Comparison of ENCODE assay signal across 27 cellular contexts in the genomic region with DNA sequence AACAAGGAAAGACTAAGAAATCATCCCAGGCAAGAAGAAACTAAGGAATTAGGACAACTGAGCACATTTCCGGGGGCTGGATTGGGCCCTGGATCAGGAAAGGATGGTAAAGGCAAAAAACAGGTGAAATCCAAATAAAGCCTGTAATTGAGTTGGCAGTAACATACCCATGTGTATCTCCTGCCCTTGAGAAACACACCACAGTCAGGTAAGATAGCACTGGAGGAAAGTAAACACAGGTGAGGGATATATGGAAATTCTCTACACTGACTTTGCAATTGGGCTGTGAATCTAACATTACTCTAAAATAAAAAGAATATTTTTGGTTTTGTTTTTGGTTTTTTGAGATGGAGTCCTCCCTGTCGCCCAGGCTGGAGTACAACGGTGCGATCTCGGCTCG.
"Had no signal": no experiment of that assay in that cellular context is flagged by ENCODE, and none has a peak within 500 bp of the region (broad histone marks: within the 10 kb centered on the region; RNA-seq: fewer than 3 reads in every experiment).

No MANE protein-coding gene starts in this region.

- FAIRE-seq: urothelium cell line had no signal

- H3K4me1 ChIP-seq: stomach, testis, transverse colon, upper lobe of left lung, upper lobe of right lung, uterus had no signal

- H3K36me3 ChIP-seq: stomach, suprapubic skin, thoracic aorta, thyroid gland, tibial artery, tibial nerve, transverse colon, upper lobe of left lung, upper lobe of right lung, uterus, vagina had no signal

- H3K27ac ChIP-seq: stomach, suprapubic skin, testis, thoracic aorta, thyroid gland, tibial artery, tibial nerve, transverse colon, upper lobe of left lung, upper lobe of right lung, uterus, vagina had no signal

- H3K27me3 ChIP-seq: stomach, testis, thyroid gland, tibial nerve, transverse colon, upper lobe of left lung, upper lobe of right lung, uterus, vagina had no signal

- ATAC-seq: stimulated activated effector memory CD8-positive, alpha-beta T cell treated with anti-CD3 and anti-CD28 coated beads, Interleukin-12 subunit alpha, Interleukin-12 subunit beta, amount 100 ng/mL, for 72 hours; stimulated activated memory B cell treated with anti-CD40 and anti-IgM and Interleukin-4, amounts not matched to agents 10 μg/mL and 1 μg/mL and 100 μg/mL, for 72 hours; stimulated activated naive B cell treated with anti-CD40 and anti-IgM and Interleukin-4, amounts not matched to agents 10 μg/mL and 1 μg/mL and 100 μg/mL, for 72 hours; stimulated activated naive CD8-positive, alpha-beta T cell treated with anti-CD3 and anti-CD28 coated beads, Interleukin-15, amount 100 ng/mL, for 72 hours; stimulated activated naive CD8-positive, alpha-beta T cell treated with anti-CD3 and anti-CD28 coated beads, Interleukin-15, Interleukin-2, amounts not matched to agents 100 U/mL and 50 U/mL, for 24 hours; upper lobe of right lung had no signal

- H3K4me3 ChIP-seq: stomach, suprapubic skin, testis, thoracic aorta, thyroid gland, tibial artery, tibial nerve, transverse colon, upper lobe of left lung, upper lobe of right lung, uterus, vagina had no signal

- H3K9me3 ChIP-seq: stomach, suprapubic skin, testis, thoracic aorta, thyroid gland, tibial artery, tibial nerve, transverse colon, upper lobe of left lung, upper lobe of right lung, uterus, vagina had no signal

- DNase-seq: stimulated activated CD4-positive, alpha-beta T cell treated with anti-CD3 and anti-CD28 coated beads, Interleukin-2, amount 100 ng/mL, for 48 hours; stimulated activated CD4-positive, alpha-beta T cell treated with anti-CD3 and anti-CD28 coated beads, Interleukin-4, amount 100 ng/mL, for 1 hour; stimulated activated CD4-positive, alpha-beta T cell treated with anti-CD3 and anti-CD28 coated beads, Interleukin-4, amount 100 ng/mL, for 24 hours; stimulated activated CD4-positive, alpha-beta T cell treated with anti-CD3 and anti-CD28 coated beads, Interleukin-4, amount 100 ng/mL, for 4 hours; stimulated activated CD8-positive, alpha-beta memory T cell treated with anti-CD3 and anti-CD28 coated beads, Interleukin-4, amount 100 ng/mL, for 48 hours; stimulated activated naive B cell treated with anti-CD40 and anti-IgM and Interleukin-4, amounts not matched to agents 10 μg/mL and 1 μg/mL and 100 μg/mL, for 72 hours; stimulated activated naive CD4-positive, alpha-beta T cell; stimulated activated naive CD4-positive, alpha-beta T cell treated with Interleukin-2 at 50 U/mL for 16 hours; stimulated activated naive CD8-positive, alpha-beta T cell treated with anti-CD3 and anti-CD28 coated beads, Interleukin-15, amount 100 ng/mL, for 72 hours; stimulated activated naive CD8-positive, alpha-beta T cell treated with anti-CD3 and anti-CD28 coated beads, Interleukin-15, Interleukin-2, amounts not matched to agents 100 U/mL and 50 U/mL, for 24 hours; stomach; substantia nigra; testis; thyroid gland; tibial artery; transverse colon; trophoblast cell; upper lobe of left lung; upper lobe of right lung; uterus had no signal
